Comparison of ENCODE assay signal across 17 cellular contexts in genomic region chr9:18489861-18490260, GRCh38. TPM values are rescaled to one million over a fixed set of nuclear protein-coding genes. Genes with fewer than 3 reads are reported as not detected.
A peak's percentile ranks its signal among the peaks of the same experiment; 100 is the strongest.
DNase-seq lines count a peak whose midpoint lies in the region; ATAC-seq, FAIRE-seq and TF ChIP-seq lines count a peak whose summit lies in the region.
"Had no signal": no experiment of that assay in that cellular context is flagged by ENCODE, and none has a peak within 500 bp of the region (broad histone marks: within the 10 kb centered on the region; RNA-seq: fewer than 3 reads in every experiment).

No MANE protein-coding gene starts in this region.

- H2BK120ac ChIP-seq in IMR-90 (ENCODE audit: low read depth, low read length) = peak overlapping the region; percentile 99

- H3K79me1 ChIP-seq in IMR-90 (ENCODE audit: low read depth in 1 of 2, low read length in 2 of 2) = peaks cover 0 to 18% of the 10 kb centered on the region in 2 experiments; a peak in 2 of 4 replicates

- H2BK5ac ChIP-seq in IMR-90 (ENCODE audit: low read depth, low read length, poor library complexity, severe bottlenecking) = peak overlapping the region; percentile 98

- TF ChIP-seq RAD21 in IMR-90 (IDR thresholded peaks at IDR 0.05; ENCODE audit: low read length) = no peak

- H2AK5ac ChIP-seq in IMR-90 (ENCODE audit: low read depth, low read length) = peak overlapping the region; percentile 100

- CTCF ChIA-PET in IMR-90 (lab: Yijun Ruan, JAX) (interaction anchor here (0.7 to 1.2 kb wide), 2 partner anchors 47 to 130 kb away, joined by 3 read pairs; no protein-coding TSS in a partner anchor), A673 (lab: Charles Lee) (no interaction called here)

- H2AFZ ChIP-seq in IMR-90 (replicated peaks; ENCODE audit: low read length, poor library complexity) = peak overlapping the region; percentile 80

- dilution Hi-C loops in IMR-90 (cut with HindIII; ENCODE audit: low sequenced_read_pairs, unreplicated experiment) = no loop called here

- no peaks in the 10 kb centered on the region for H3K9me3 ChIP-seq in IMR-90 (ENCODE audit: control insufficient read depth, insufficient read depth, low read length)
- H3K9me3 ChIP-seq in kidney (ENCODE audit: control insufficient read depth in 1 of 2, low read length in 2 of 2) = no peaks in the 10 kb centered on the region
- no peaks in the 10 kb centered on the region for H3K9me3 ChIP-seq in vagina
- H3K9me3 ChIP-seq in A673 (ENCODE audit: low read depth, low read length, poor library complexity, severe bottlenecking) = no peaks in the 10 kb centered on the region
- no peaks in the 10 kb centered on the region for H3K9me3 ChIP-seq in prostate gland
- H3K9me3 ChIP-seq: heart right ventricle had no signal

- peak overlapping the region; percentile 54 for H4K5ac ChIP-seq in IMR-90 (ENCODE audit: low read depth, low read length)

- peak overlapping the region; percentile 72 for H3K18ac ChIP-seq in IMR-90 (ENCODE audit: low read depth, low read length)

- DNase-seq in IMR-90 = peak; percentile 75
- peak; percentile 74 for DNase-seq in astrocyte of the spinal cord (ENCODE audit: low read depth, low spot score)
- peak; percentile 45 for DNase-seq in kidney
- DNase-seq in vagina (ENCODE audit: extremely low spot score in 2 of 2) = no peak
- DNase-seq in A673 (ENCODE audit: low spot score) = no peak
- no peak for DNase-seq in dorsolateral prefrontal cortex
- DNase-seq in prostate gland (ENCODE audit: low spot score) = no peak
- no peak for DNase-seq in DMS53 treated with DMSO at 0.1 percent for 48 hours (lab: John Stamatoyannopoulos, UW; ENCODE audit: unreplicated experiment)
- DNase-seq: activated CD4-positive, alpha-beta memory T cell treated with anti-CD3 and anti-CD28 coated beads for 36 hours; activated effector memory CD4-positive, alpha-beta T cell treated with Interleukin-2 at 50 U/mL for 16 hours; endodermal cell; H7; natural killer cell; NCI-H2081 treated with DMSO at 0.1 percent for 48 hours; NCI-H774; stimulated activated naive CD8-positive, alpha-beta T cell treated with anti-CD3 and anti-CD28 coated beads, Interleukin-15, Interleukin-2, amounts not matched to agents 100 U/mL and 50 U/mL, for 24 hours had no signal

- peak overlapping the region; percentile 100 for H3K4ac ChIP-seq in IMR-90 (ENCODE audit: low read depth, low read length)

- peak overlapping the region; percentile 62 to 98 for H4K8ac ChIP-seq in IMR-90 (ENCODE audit: low read depth in 2 of 2, low read length in 2 of 2)

- in situ Hi-C loops in IMR-90 (cut with MboI; ENCODE audit: low sequenced_read_pairs) (loop anchor here (25.0 kb wide), 1 partner anchor 672 kb away; no protein-coding TSS in a partner anchor), astrocyte of the spinal cord (cut with HindIII; ENCODE audit: low sequenced_read_pairs) (no loop called here)

- POLR2A ChIA-PET in IMR-90 (lab: Charles Lee; ENCODE audit: unreplicated experiment) (no interaction called here), A673 (lab: Charles Lee; ENCODE audit: low non-redundant PET) (no interaction called here)

- TF ChIP-seq POLR2A in IMR-90 (IDR thresholded peaks at IDR 0.05; ENCODE audit: low read depth, low read length) (no peak), vagina (IDR thresholded peaks at IDR 0.05) (no peak), prostate gland (IDR thresholded peaks at IDR 0.05) (no peak)

- no peak overlapping the region for H3K4me2 ChIP-seq in IMR-90 (ENCODE audit: low read depth, low read length)

- H3K9me1 ChIP-seq in IMR-90 (ENCODE audit: insufficient read depth, low read length) = peaks cover 11% of the 10 kb centered on the region; the same call in 1 of the 2 replicates

- FAIRE-seq in kidney (lab: Jason Lieb, UNC) = no peak

- TF ChIP-seq CTCF in IMR-90 (conservative IDR thresholded peaks at IDR 0.05; ENCODE audit: low read depth, low read length) (no peak), astrocyte of the spinal cord (IDR thresholded peaks at IDR 0.05; ENCODE audit: low read depth, low read length) (no peak), kidney (IDR thresholded peaks at IDR 0.05; ENCODE audit: borderline replicate concordance, extremely low read depth, insufficient read depth) (no peak), vagina (IDR thresholded peaks at IDR 0.05) (no peak), A673 (conservative IDR thresholded peaks at IDR 0.05; ENCODE audit: low read depth, low read length) (no peak), dorsolateral prefrontal cortex (IDR thresholded peaks at IDR 0.05 in 54 of 56, conservative IDR thresholded peaks at IDR 0.05 in 2 of 56; ENCODE audit: low read depth in 1 of 56, partially characterized antibody in 56 of 56) (no peak), prostate gland (IDR thresholded peaks at IDR 0.05) (no peak)

- intact Hi-C loops in IMR-90 (cut with micrococcal nuclease) (loop anchor here (5.0 kb wide), 1 partner anchor 537 kb away; no protein-coding TSS in a partner anchor), kidney (cut with DNase I) (no loop called here), vagina (cut with DNase I) (no loop called here), A673 (cut with micrococcal nuclease; ENCODE audit: unreplicated experiment) (no loop called here), dorsolateral prefrontal cortex (cut with DNase I) (no loop called here), prostate gland (cut with DNase I) (no loop called here)

- peak overlapping the region; percentile 74; the same call in 2 of the 3 replicates for H2BK15ac ChIP-seq in IMR-90 (ENCODE audit: low read depth, low read length)

- H3K27ac ChIP-seq in IMR-90 (ENCODE audit: insufficient read depth, low read length) (peak overlapping the region; percentile 80), kidney (ENCODE audit: low read depth in 2 of 2, low read length in 2 of 2) (peak overlapping the region in 1 of 2 donors; percentile 3), vagina (peak overlapping the region; percentile 71), A673 (ENCODE audit: low read depth, low read length, poor library complexity, severe bottlenecking) (no peak overlapping the region), dorsolateral prefrontal cortex (no peak overlapping the region), prostate gland (no peak overlapping the region)

- H4K91ac ChIP-seq in IMR-90 (ENCODE audit: insufficient read depth, low read depth, low read length) = peak overlapping the region; percentile 99

- peak overlapping the region; percentile 92 for H3K23ac ChIP-seq in IMR-90 (ENCODE audit: low read depth, low read length)

- H3K14ac ChIP-seq in IMR-90 (replicated peaks; ENCODE audit: low read depth, low read length) = peak overlapping the region; percentile 98

- WGBS in IMR-90 (ENCODE audit: extremely low coverage in 2 of 2, insufficient read length in 1 of 2), 2 experiments = no CpG with 5 or more reads among the region's 2 CpGs
- 69% methylated on average over 2 of the region's 2 CpGs for WGBS in prostate gland

- no peaks in the 10 kb centered on the region for H4K20me1 ChIP-seq in IMR-90 (ENCODE audit: insufficient read depth, low read length)

- H3K9ac ChIP-seq in IMR-90 (ENCODE audit: low read depth, low read length) = peak overlapping the region; percentile 10; the same call in 1 of the 2 replicates
- H3K9ac ChIP-seq in kidney (ENCODE audit: low read length in 2 of 2) = no peak overlapping the region

- BruUV-seq in IMR-90 (replicated peaks; lab: Mats Ljungman, UMichigan) (no TSS peak), A673 (replicated peaks; lab: Mats Ljungman, UMichigan) (no TSS peak)

- H3K36me3 ChIP-seq in IMR-90 (ENCODE audit: control insufficient read depth, insufficient read depth, low read length) = no peaks in the 10 kb centered on the region
- no peaks in the 10 kb centered on the region for H3K36me3 ChIP-seq in kidney (ENCODE audit: control insufficient read depth in 1 of 2, insufficient read depth in 2 of 2, low read length in 2 of 2)
- H3K36me3 ChIP-seq in vagina = no peaks in the 10 kb centered on the region
- no peaks in the 10 kb centered on the region for H3K36me3 ChIP-seq in A673 (ENCODE audit: insufficient read depth, low read length, poor library complexity, severe bottlenecking)
- H3K36me3 ChIP-seq in prostate gland = no peaks in the 10 kb centered on the region
- H3K36me3 ChIP-seq: heart right ventricle had no signal

- H2AK9ac ChIP-seq in IMR-90 (replicated peaks; ENCODE audit: low read depth, low read length, poor library complexity) = peak overlapping the region; percentile 81

- no peak; the same call in none of the 2 replicates for ATAC-seq in IMR-90 (ENCODE audit: low read depth)
- ATAC-seq: natural killer cell; stimulated activated naive CD8-positive, alpha-beta T cell treated with anti-CD3 and anti-CD28 coated beads, Interleukin-15, Interleukin-2, amounts not matched to agents 100 U/mL and 50 U/mL, for 24 hours had no signal

- no peak overlapping the region for H3K4me3 ChIP-seq in IMR-90 (ENCODE audit: insufficient read depth, low read depth, low read length)
- no peak overlapping the region for H3K4me3 ChIP-seq in astrocyte of the spinal cord (ENCODE audit: low read depth, low read length)
- no peak overlapping the region for H3K4me3 ChIP-seq in kidney (ENCODE audit: low read length in 2 of 2)
- H3K4me3 ChIP-seq in vagina = no peak overlapping the region
- H3K4me3 ChIP-seq in A673 (ENCODE audit: low read depth, low read length, poor library complexity, severe bottlenecking) = no peak overlapping the region
- H3K4me3 ChIP-seq in dorsolateral prefrontal cortex = no peak overlapping the region
- no peak overlapping the region for H3K4me3 ChIP-seq in prostate gland

- peak overlapping the region; percentile 100 for H2BK20ac ChIP-seq in IMR-90 (ENCODE audit: low read depth, low read length)

- H3K4me1 ChIP-seq in IMR-90 (ENCODE audit: control insufficient read depth, insufficient read depth, low read length) = peaks cover 6% of the 10 kb centered on the region
- no peaks in the 10 kb centered on the region for H3K4me1 ChIP-seq in kidney (ENCODE audit: control insufficient read depth in 1 of 2, insufficient read depth in 1 of 2, low read depth in 1 of 2, low read length in 2 of 2)
- peaks cover 16% of the 10 kb centered on the region for H3K4me1 ChIP-seq in vagina
- no peaks in the 10 kb centered on the region for H3K4me1 ChIP-seq in A673 (ENCODE audit: insufficient read depth, low read length, poor library complexity, severe bottlenecking)
- no peaks in the 10 kb centered on the region for H3K4me1 ChIP-seq in prostate gland (replicated peaks)

- H3K56ac ChIP-seq in IMR-90 (ENCODE audit: extremely low read depth, insufficient read depth, low read length) = peak overlapping the region; percentile 93

- H3K27me3 ChIP-seq in IMR-90 (ENCODE audit: control insufficient read depth, insufficient read depth, low read length) = no peaks in the 10 kb centered on the region
- no peaks in the 10 kb centered on the region for H3K27me3 ChIP-seq in vagina
- H3K27me3 ChIP-seq in A673 (replicated peaks; ENCODE audit: insufficient read depth, low read depth, low read length, poor library complexity) = no peaks in the 10 kb centered on the region
- peaks cover 0 to 3% (median 0%) of the 10 kb centered on the region in 45 donors for H3K27me3 ChIP-seq in dorsolateral prefrontal cortex
- no peaks in the 10 kb centered on the region for H3K27me3 ChIP-seq in prostate gland (replicated peaks; ENCODE audit: insufficient read depth)
- H3K27me3 ChIP-seq: heart right ventricle had no signal

RNA-seq across cellular contexts. Expression of gene ADAMTSL1, which starts 15.9 kb away (rescaled TPM):
- total RNA-seq in IMR-90 (2012; rRNA removed) = 49.2 and 62.2 TPM in 2 replicates
- 38.2 and 44.3 TPM in 2 replicates for polyA plus RNA-seq in IMR-90 (2012; rRNA removed)
- 21.1 and 26.2 TPM in 2 replicates for polyA plus RNA-seq in IMR-90 (2012; cell fraction: cytosol; rRNA removed)
- 62.0 and 66.3 TPM in 2 replicates for polyA plus RNA-seq in IMR-90 (2012; cell fraction: nucleus; rRNA removed; ENCODE audit: low replicate concordance)
- 27.3 TPM for total RNA-seq in kidney
- 3.0 TPM for polyA plus RNA-seq in kidney (ENCODE audit: insufficient read depth, low read depth, low replicate concordance)
- 8.1 TPM for total RNA-seq in vagina
- not detected in 2 replicates for total RNA-seq in A673 (2021)
- total RNA-seq in dorsolateral prefrontal cortex = 10 to 100 TPM in 4 of 120 experiments, 1 to 10 TPM in 116; 1.8 to 12.6 (median 4.7) TPM
- total RNA-seq in prostate gland = 10 to 100 TPM in 1 of 2 donors, 1 to 10 TPM in 1; 9.8 to 18.1 TPM
- total RNA-seq: activated CD4-positive, alpha-beta memory T cell treated with anti-CD3 and anti-CD28 coated beads for 36 hours; natural killer cell had no signal

Comparison
In these comparisons a context has a peak if more than half of its experiments do, and no peak if none do; other contexts are left out.
1. DNase-seq: peak in IMR-90 (single experiment), astrocyte of the spinal cord (single experiment) and kidney (single experiment); none in vagina (0 of 2), A673 (single experiment), dorsolateral prefrontal cortex (0 of 10), prostate gland (single experiment) and DMS53 treated with DMSO at 0.1 percent for 48 hours (single experiment).
2. H3K27ac ChIP-seq: peak in IMR-90 (single experiment) and vagina (single experiment); none in A673 (single experiment), dorsolateral prefrontal cortex (0 of 59) and prostate gland (0 of 2).